Comparison of ENCODE assay signal across 8 cellular contexts in the genomic region with DNA sequence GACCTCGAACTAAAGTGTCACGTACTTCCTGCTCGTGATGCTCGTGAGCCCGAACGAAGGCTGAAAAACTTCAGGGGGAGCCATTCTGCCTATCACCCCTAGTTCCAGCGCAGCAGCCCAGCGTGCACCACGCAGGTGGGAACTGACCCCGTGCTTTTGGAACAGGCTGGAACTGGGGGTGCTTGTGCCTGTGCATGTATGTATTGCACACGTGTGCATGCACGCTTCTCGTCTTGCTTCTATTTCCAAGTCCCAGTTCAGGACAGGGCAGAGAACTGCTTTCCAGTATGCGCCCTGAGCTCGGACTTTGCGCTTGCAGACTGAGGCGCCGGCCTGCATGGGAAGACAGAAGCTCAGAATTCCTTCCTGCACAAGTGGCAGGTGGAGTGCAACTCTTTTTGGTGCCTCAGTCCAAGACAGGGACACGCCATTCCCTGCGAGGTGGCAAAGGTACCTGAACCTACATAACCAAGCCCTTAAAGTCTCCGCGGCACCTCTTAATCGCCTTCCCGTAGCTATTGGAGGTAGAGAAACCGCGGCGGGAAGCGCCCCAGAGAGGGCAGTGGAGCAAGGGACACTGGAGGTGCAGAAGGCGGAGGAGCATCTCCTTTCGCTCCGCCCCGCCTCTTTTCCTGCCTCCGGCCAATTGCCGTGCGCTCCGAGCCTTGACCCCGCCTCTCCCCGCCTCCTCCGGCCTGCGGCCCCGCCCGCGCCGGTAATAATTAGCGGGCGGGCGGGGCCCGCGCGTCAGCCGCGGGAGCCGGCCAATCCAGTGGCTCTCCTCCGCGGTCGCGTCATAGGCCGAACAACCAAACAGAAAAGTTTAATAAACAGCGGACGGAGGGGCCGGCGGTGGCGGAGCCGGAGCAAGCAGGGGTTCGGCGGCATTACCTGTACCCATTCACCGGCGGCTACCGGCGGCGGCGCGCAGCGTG. TPM values are rescaled to one million over a fixed set of nuclear protein-coding genes. Genes with fewer than 3 reads are reported as not detected.
DNase-seq lines count a peak whose midpoint lies in the region; ATAC-seq, FAIRE-seq and TF ChIP-seq lines count a peak whose summit lies in the region.

A gene (plus strand): TSS at position 826 of the 935 bp plus-strand sequence. CDS start 60,669 bp downstream, outside the sequence.

- ATAC-seq in GM19043 (IDR thresholded peaks at IDR 0.05; ENCODE audit: low read depth, unreplicated experiment) = peak; percentile 76
- peak; percentile 61 for ATAC-seq in HG03378 (IDR thresholded peaks at IDR 0.05; ENCODE audit: unreplicated experiment)

- H3K36me3 ChIP-seq in kidney (ENCODE audit: control insufficient read depth in 1 of 2, insufficient read depth in 2 of 2, low read length in 2 of 2) = no peaks in the 10 kb centered on the region

- H3K27ac ChIP-seq in kidney (ENCODE audit: low read depth in 2 of 2, low read length in 2 of 2) = peak within 1 kb of the TSS; percentile 89 to 95

- FAIRE-seq in kidney (lab: Jason Lieb, UNC) = peak; percentile 55

- H3K9me3 ChIP-seq in kidney (ENCODE audit: control insufficient read depth in 1 of 2, low read length in 2 of 2) = no peaks in the 10 kb centered on the region

- H3K4me3 ChIP-seq in kidney (ENCODE audit: low read length in 2 of 2) = peak within 1 kb of the TSS; percentile 88 to 90

- TF ChIP-seq CTCF in kidney (IDR thresholded peaks at IDR 0.05; ENCODE audit: borderline replicate concordance, extremely low read depth, insufficient read depth) = no peak

- DNase-seq in AML-193 (lab: John Stamatoyannopoulos, UW) = peak; percentile 89 to 90
- peak; percentile 91 for DNase-seq in NCI-H460 (ENCODE audit: extremely low read depth, low read depth)
- DNase-seq in activated CD4-positive, CD25-positive, alpha-beta regulatory T cell treated with anti-CD3 and anti-CD28 coated beads, Interleukin-2, amount 50 U/mL, for 72 hours = peak; percentile 97
- DNase-seq in cerebellar nuclear complex (lab: John Stamatoyannopoulos, UW) = peak; percentile 76 to 95
- DNase-seq in kidney = peak; percentile 98
- DNase-seq in stimulated activated CD4-positive, alpha-beta T cell treated with anti-CD3 and anti-CD28 coated beads, Interleukin-15, amount 100 ng/mL, for 24 hours = peak; percentile 98

- peak within 1 kb of the TSS; percentile 58 to 87 for H3K9ac ChIP-seq in kidney (ENCODE audit: low read length in 2 of 2)

- peaks cover 7 to 13% of the 10 kb centered on the region in 2 donors for H3K4me1 ChIP-seq in kidney (ENCODE audit: control insufficient read depth in 1 of 2, insufficient read depth in 1 of 2, low read depth in 1 of 2, low read length in 2 of 2)

- intact Hi-C loops in kidney (cut with DNase I) = no loop called here

RNA-seq across cellular contexts. Expression of the gene that starts here (rescaled TPM):
- total RNA-seq in NCI-H460 (2014; rRNA removed; shearing (Covaris generic)) = 81.4 and 91.6 TPM in 2 replicates
- polyA plus RNA-seq in NCI-H460 (2014; cell fraction: nucleus; rRNA removed) = 86.6 and 130 TPM in 2 replicates
- total RNA-seq in kidney = 72.3 TPM
- 85.7 TPM for polyA plus RNA-seq in kidney (ENCODE audit: insufficient read depth, low read depth, low replicate concordance)

Comparison
In these comparisons a context has a peak if more than half of its experiments do, and no peak if none do; other contexts are left out.
1. Peak in every context shown above with its lines: DNase-seq, ATAC-seq, H3K4me3 ChIP-seq and H3K27ac ChIP-seq.